Comparison of ENCODE assay signal across 20 cellular contexts in the genomic region with DNA sequence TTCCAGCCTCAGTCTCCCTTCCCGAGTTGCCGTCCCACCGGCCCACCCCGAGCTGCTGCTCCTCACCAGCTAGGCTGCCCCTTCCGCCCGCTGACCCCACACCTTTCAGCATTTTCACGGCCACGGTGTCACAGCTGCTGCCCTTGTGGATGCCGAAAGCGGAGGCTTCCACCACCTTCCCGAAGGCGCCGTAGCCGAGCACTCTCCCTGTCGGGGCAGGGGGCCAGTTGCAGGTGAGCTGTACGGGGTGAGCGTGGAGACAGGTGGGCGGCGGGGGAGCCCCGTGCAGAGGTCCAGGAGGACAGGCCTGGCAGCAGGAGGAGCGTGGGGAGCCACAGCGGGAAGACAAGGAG. TPM values are rescaled to one million over a fixed set of nuclear protein-coding genes. Genes with fewer than 3 reads are reported as not detected.
DNase-seq lines count a peak whose midpoint lies in the region; ATAC-seq and TF ChIP-seq lines count a peak whose summit lies in the region.
"Had no signal": no experiment of that assay in that cellular context is flagged by ENCODE, and none has a peak within 500 bp of the region (broad histone marks: within the 10 kb centered on the region; RNA-seq: fewer than 3 reads in every experiment).

No MANE protein-coding gene starts in this region.

- H3K4me3 ChIP-seq in ACC112 (ENCODE audit: low read depth, low read length): no peak overlapping the region
- H3K4me3 ChIP-seq in ectodermal cell (ENCODE audit: insufficient read depth, low read depth, low read length): peak overlapping the region; percentile 58
- H3K4me3 ChIP-seq: K562, ovary had no signal

- in situ Hi-C loops in ACHN (cut with HindIII; ENCODE audit: low pct_ligation_motif_present, low pct_unique_long_range_greater_than_20kb, low sequenced_read_pairs): no loop called here

- H2AFZ ChIP-seq in ACC112 (ENCODE audit: low read length, unreplicated experiment): peak overlapping the region; percentile 32

- 84 to 87% methylated on average over 22 of the region's 22 CpGs for WGBS in ectodermal cell, 2 experiments

- peak overlapping the region in 2 of 3 experiments; percentile 41 to 72 for H3K4me3 Mint-ChIP-seq in nephron
- no peak overlapping the region for H3K4me3 Mint-ChIP-seq in activated T-helper 2 cell treated with anti-CD3 and anti-CD28 coated beads, Interferon-gamma antibody, Interleukin-2, Interleukin-4, amounts not matched to agents 10 μg/mL and 5 μg/mL and 100 μg/mL, durations not matched to agents 14 hours and 24 hours and 36 hours (ENCODE audit: low read depth)
- H3K4me3 Mint-ChIP-seq: T-helper 1 cell treated with Interleukin-12 subunit alpha and Interleukin-12 subunit beta and Interleukin-4 antibody, amounts not matched to agents 30 μg/mL and 1 μg/mL, for 36 hours had no signal

- ATAC-seq in left colon: no peak
- ATAC-seq: K562 had no signal

- H3K4me1 Mint-ChIP-seq in nephron: peaks cover 4% of the 10 kb centered on the region
- H3K4me1 Mint-ChIP-seq in activated T-helper 2 cell treated with anti-CD3 and anti-CD28 coated beads, Interferon-gamma antibody, Interleukin-2, Interleukin-4, amounts not matched to agents 10 μg/mL and 5 μg/mL and 100 μg/mL, durations not matched to agents 14 hours and 24 hours and 36 hours (ENCODE audit: low read depth): no peaks in the 10 kb centered on the region

- no peaks in the 10 kb centered on the region for H3K9me3 ChIP-seq in KOPT-K1 (ENCODE audit: insufficient read depth, low read length, poor library complexity, severe bottlenecking)
- no peaks in the 10 kb centered on the region for H3K9me3 ChIP-seq in ectodermal cell (ENCODE audit: control insufficient read depth, low read length)
- H3K9me3 ChIP-seq: ovary, testis had no signal

- DNase-seq in ACHN (no peak), NCI-H524 (lab: John Stamatoyannopoulos, UW) (no peak), left colon (no peak)
- DNase-seq in activated T-helper 2 cell treated with anti-CD3 and anti-CD28 coated beads, Interferon-gamma antibody, Interleukin-2, Interleukin-4, amounts not matched to agents 10 μg/mL and 5 μg/mL and 100 μg/mL, durations not matched to agents 14 hours and 24 hours and 36 hours (ENCODE audit: low spot score): no peak
- DNase-seq: cortex of kidney, HCEC 1CT, ovary had no signal

- H3K36me3 Mint-ChIP-seq in nephron (ENCODE audit: low read depth): no peaks in the 10 kb centered on the region
- no peaks in the 10 kb centered on the region for H3K36me3 Mint-ChIP-seq in activated T-helper 2 cell treated with anti-CD3 and anti-CD28 coated beads, Interferon-gamma antibody, Interleukin-2, Interleukin-4, amounts not matched to agents 10 μg/mL and 5 μg/mL and 100 μg/mL, durations not matched to agents 14 hours and 24 hours and 36 hours (ENCODE audit: low read depth)
- H3K36me3 Mint-ChIP-seq: activated naive CD4-positive, alpha-beta T cell treated with anti-CD3 and anti-CD28 coated beads, Interleukin-2, amount 10 ng/mL, durations not matched to agents 7 days and 5 days; CD14-positive monocyte had no signal

- intact Hi-C loops in activated T-helper 2 cell treated with anti-CD3 and anti-CD28 coated beads, Interferon-gamma antibody, Interleukin-2, Interleukin-4, amounts not matched to agents 10 μg/mL and 5 μg/mL and 100 μg/mL, durations not matched to agents 14 hours and 24 hours and 36 hours (cut with micrococcal nuclease): no loop called here
- intact Hi-C loops in left colon (cut with DNase I, micrococcal nuclease): no loop called here

- H3K27ac Mint-ChIP-seq in nephron: no peak overlapping the region
- no peak overlapping the region for H3K27ac Mint-ChIP-seq in activated T-helper 2 cell treated with anti-CD3 and anti-CD28 coated beads, Interferon-gamma antibody, Interleukin-2, Interleukin-4, amounts not matched to agents 10 μg/mL and 5 μg/mL and 100 μg/mL, durations not matched to agents 14 hours and 24 hours and 36 hours
- H3K27ac Mint-ChIP-seq: activated naive CD4-positive, alpha-beta T cell treated with anti-CD3 and anti-CD28 coated beads, Interleukin-2, amount 10 ng/mL, durations not matched to agents 7 days and 5 days; activated T-cell treated with anti-CD3 and anti-CD28 coated beads, Interleukin-2, amount 50 U/mL, for 72 hours; CD14-positive monocyte; T-helper 1 cell treated with Interleukin-12 subunit alpha and Interleukin-12 subunit beta and Interleukin-4 antibody, amounts not matched to agents 30 μg/mL and 1 μg/mL, for 36 hours had no signal

- H3K4me1 ChIP-seq in ACC112 (ENCODE audit: control insufficient read depth, insufficient read depth, low read length, unreplicated experiment): no peaks in the 10 kb centered on the region
- no peaks in the 10 kb centered on the region for H3K4me1 ChIP-seq in ectodermal cell (ENCODE audit: control insufficient read depth, insufficient read depth, low read length)
- H3K4me1 ChIP-seq: testis had no signal

- no peaks in the 10 kb centered on the region for H3K9me3 Mint-ChIP-seq in nephron
- H3K9me3 Mint-ChIP-seq in activated T-helper 2 cell treated with anti-CD3 and anti-CD28 coated beads, Interferon-gamma antibody, Interleukin-2, Interleukin-4, amounts not matched to agents 10 μg/mL and 5 μg/mL and 100 μg/mL, durations not matched to agents 14 hours and 24 hours and 36 hours: no peaks in the 10 kb centered on the region
- H3K9me3 Mint-ChIP-seq: activated naive CD4-positive, alpha-beta T cell treated with anti-CD3 and anti-CD28 coated beads, Interleukin-2, amount 10 ng/mL, durations not matched to agents 7 days and 5 days; activated T-cell treated with anti-CD3 and anti-CD28 coated beads, Interleukin-2, amount 50 U/mL, for 72 hours; T-helper 1 cell treated with Interleukin-12 subunit alpha and Interleukin-12 subunit beta and Interleukin-4 antibody, amounts not matched to agents 30 μg/mL and 1 μg/mL, for 36 hours had no signal

- H3K27ac ChIP-seq in ACC112 (ENCODE audit: low read depth, low read length) (no peak overlapping the region), KOPT-K1 (ENCODE audit: low read depth, low read length, poor library complexity, severe bottlenecking) (peak overlapping the region; percentile 61), ectodermal cell (ENCODE audit: insufficient read depth, low read depth, low read length, poor library complexity, severe bottlenecking) (no peak overlapping the region)
- H3K27ac ChIP-seq: ovary, testis had no signal

- H3K27me3 Mint-ChIP-seq in nephron (ENCODE audit: low read depth): peaks cover 24% of the 10 kb centered on the region
- peaks cover 4% of the 10 kb centered on the region for H3K27me3 Mint-ChIP-seq in activated T-helper 2 cell treated with anti-CD3 and anti-CD28 coated beads, Interferon-gamma antibody, Interleukin-2, Interleukin-4, amounts not matched to agents 10 μg/mL and 5 μg/mL and 100 μg/mL, durations not matched to agents 14 hours and 24 hours and 36 hours (ENCODE audit: low read depth)

- no peak for TF ChIP-seq CTCF in nephron (IDR thresholded peaks at IDR 0.05; ENCODE audit: unreplicated experiment in 3 of 3)

- H3K36me3 ChIP-seq in ACC112 (ENCODE audit: insufficient read depth, low read length): no peaks in the 10 kb centered on the region
- H3K36me3 ChIP-seq in KOPT-K1 (ENCODE audit: insufficient read depth, low read length): no peaks in the 10 kb centered on the region
- H3K36me3 ChIP-seq in ectodermal cell (ENCODE audit: control insufficient read depth, insufficient read depth, low read length): no peaks in the 10 kb centered on the region
- H3K36me3 ChIP-seq: ovary had no signal

- H3K27me3 ChIP-seq in ACC112 (ENCODE audit: insufficient read depth, low read length) (peaks cover 25% of the 10 kb centered on the region), ectodermal cell (ENCODE audit: control insufficient read depth, insufficient read depth, low read length, poor library complexity, severe bottlenecking) (peaks cover 17% of the 10 kb centered on the region)
- H3K27me3 ChIP-seq: ovary, testis had no signal

- H3K79me2 ChIP-seq in ACC112 (ENCODE audit: control insufficient read depth, insufficient read depth, low read length, unreplicated experiment): no peaks in the 10 kb centered on the region

RNA-seq across cellular contexts. Expression of a gene that starts 28.2 kb away (rescaled TPM):
- polyA plus RNA-seq in ectodermal cell (2013, experiment 1 of 4): not detected
- polyA plus RNA-seq in ectodermal cell (2013, experiment 2 of 4): not detected
- polyA plus RNA-seq in ectodermal cell (2013, experiment 3 of 4): not detected
- polyA plus RNA-seq in ectodermal cell (2013, experiment 4 of 4): not detected
- not detected in 2 replicates for total RNA-seq in activated T-helper 2 cell treated with anti-CD3 and anti-CD28 coated beads, Interferon-gamma antibody, Interleukin-2, Interleukin-4, amounts not matched to agents 10 μg/mL and 5 μg/mL and 100 μg/mL, durations not matched to agents 14 hours and 24 hours and 36 hours
- total RNA-seq in left colon: not detected
- total RNA-seq: activated T-cell treated with anti-CD3 and anti-CD28 coated beads, Interleukin-2, amount 50 U/mL, for 72 hours; myocyte; SK-MEL-5 had no signal
- polyA plus RNA-seq: AG04450, K562 had no signal

RNA-seq across cellular contexts. Expression of a gene that starts 29.9 kb away (rescaled TPM):
- polyA plus RNA-seq in ectodermal cell (2013, experiment 1 of 4): 7.8 TPM
- polyA plus RNA-seq in ectodermal cell (2013, experiment 2 of 4): 6.6 TPM
- 7.2 TPM for polyA plus RNA-seq in ectodermal cell (2013, experiment 3 of 4)
- 6.8 TPM for polyA plus RNA-seq in ectodermal cell (2013, experiment 4 of 4)
- 1.1 and 1.7 TPM in 2 replicates for total RNA-seq in activated T-helper 2 cell treated with anti-CD3 and anti-CD28 coated beads, Interferon-gamma antibody, Interleukin-2, Interleukin-4, amounts not matched to agents 10 μg/mL and 5 μg/mL and 100 μg/mL, durations not matched to agents 14 hours and 24 hours and 36 hours
- 1 to 10 TPM; 3.8 to 4.7 TPM for total RNA-seq in left colon
- polyA plus RNA-seq: AG04450, CD14-positive monocyte had no signal
